ENCODE assay signal across 7 cellular contexts in genomic region chr1:216582151-216582550, GRCh38.
"Had no signal": no experiment of that assay in that cellular context is flagged by ENCODE, and none has a peak within 500 bp of the region (broad histone marks: within the 10 kb centered on the region; RNA-seq: fewer than 3 reads in every experiment).

No MANE protein-coding gene starts in this region.

- ATAC-seq: HepG2, K562 had no signal

- DNase-seq: IMR-90, KBM-7, KG1 had no signal

- H3K4me3 ChIP-seq: K562 had no signal

- H3K36me3 Mint-ChIP-seq: IgD-negative memory B cell had no signal

- H3K27ac ChIP-seq: HL-60 had no signal

- H3K4me1 Mint-ChIP-seq: IgD-negative memory B cell had no signal

- H3K4me3 Mint-ChIP-seq: IgD-negative memory B cell had no signal

- H3K27ac Mint-ChIP-seq: IgD-negative memory B cell had no signal
